Comparison of ENCODE assay signal across 8 cellular contexts in genomic region chr11:14891143-14892035, GRCh38. TPM values are rescaled to one million over a fixed set of nuclear protein-coding genes. Genes with fewer than 3 reads are reported as not detected.
A peak's percentile ranks its signal among the peaks of the same experiment; 100 is the strongest.
DNase-seq lines count a peak whose midpoint lies in the region; ATAC-seq and FAIRE-seq lines count a peak whose summit lies in the region.

No MANE protein-coding gene starts in this region.

- ATAC-seq in GM21723 (IDR thresholded peaks at IDR 0.05; ENCODE audit: unreplicated experiment) = peak; percentile 65
- ATAC-seq in naive thymus-derived CD8-positive, alpha-beta T cell = peak; percentile 58 to 64
- peak; percentile 78 for ATAC-seq in stimulated activated memory B cell treated with anti-CD40 and anti-IgM and Interleukin-4, amounts not matched to agents 10 μg/mL and 1 μg/mL and 100 μg/mL, for 72 hours

- intact Hi-C loops in activated T-helper 1 cell treated with anti-CD3 and anti-CD28 coated beads, Interleukin-12 subunit alpha, Interleukin-12 subunit beta, Interleukin-2, Interleukin-4 antibody, amounts not matched to agents 30 ng/mL and 10 ng/mL and 1 ng/mL, durations not matched to agents 14 hours and 24 hours and 36 hours (cut with micrococcal nuclease) = loop anchor here (1.0 to 5.0 kb wide), 13 partner anchors 13 to 1604 kb away; partner anchors contain the start of genes COPB1, FAR1 and PSMA1

- H3K4me3 Mint-ChIP-seq in activated T-helper 1 cell treated with anti-CD3 and anti-CD28 coated beads, Interleukin-12 subunit alpha, Interleukin-12 subunit beta, Interleukin-2, Interleukin-4 antibody, amounts not matched to agents 30 ng/mL and 10 ng/mL and 1 ng/mL, durations not matched to agents 14 hours and 24 hours and 36 hours = peak overlapping the region; percentile 90
- peak overlapping the region; percentile 88 to 99 (median 96) for H3K4me3 Mint-ChIP-seq in naive thymus-derived CD8-positive, alpha-beta T cell
- H3K4me3 Mint-ChIP-seq in stimulated activated memory B cell treated with anti-CD40 and anti-IgM and Interleukin-4, amounts not matched to agents 10 μg/mL and 1 μg/mL and 100 μg/mL, for 72 hours = peak overlapping the region; percentile 90

- H3K9me3 Mint-ChIP-seq in activated T-helper 1 cell treated with anti-CD3 and anti-CD28 coated beads, Interleukin-12 subunit alpha, Interleukin-12 subunit beta, Interleukin-2, Interleukin-4 antibody, amounts not matched to agents 30 ng/mL and 10 ng/mL and 1 ng/mL, durations not matched to agents 14 hours and 24 hours and 36 hours = peaks cover 5% of the 10 kb centered on the region
- H3K9me3 Mint-ChIP-seq in naive thymus-derived CD8-positive, alpha-beta T cell = no peaks in the 10 kb centered on the region
- no peaks in the 10 kb centered on the region for H3K9me3 Mint-ChIP-seq in stimulated activated memory B cell treated with anti-CD40 and anti-IgM and Interleukin-4, amounts not matched to agents 10 μg/mL and 1 μg/mL and 100 μg/mL, for 72 hours

- peaks cover 31% of the 10 kb centered on the region for H3K36me3 Mint-ChIP-seq in activated T-helper 1 cell treated with anti-CD3 and anti-CD28 coated beads, Interleukin-12 subunit alpha, Interleukin-12 subunit beta, Interleukin-2, Interleukin-4 antibody, amounts not matched to agents 30 ng/mL and 10 ng/mL and 1 ng/mL, durations not matched to agents 14 hours and 24 hours and 36 hours (ENCODE audit: low read depth)
- H3K36me3 Mint-ChIP-seq in naive thymus-derived CD8-positive, alpha-beta T cell = no peaks in the 10 kb centered on the region
- no peaks in the 10 kb centered on the region for H3K36me3 Mint-ChIP-seq in stimulated activated memory B cell treated with anti-CD40 and anti-IgM and Interleukin-4, amounts not matched to agents 10 μg/mL and 1 μg/mL and 100 μg/mL, for 72 hours

- peaks cover 68% of the 10 kb centered on the region for H3K4me1 Mint-ChIP-seq in activated T-helper 1 cell treated with anti-CD3 and anti-CD28 coated beads, Interleukin-12 subunit alpha, Interleukin-12 subunit beta, Interleukin-2, Interleukin-4 antibody, amounts not matched to agents 30 ng/mL and 10 ng/mL and 1 ng/mL, durations not matched to agents 14 hours and 24 hours and 36 hours (ENCODE audit: low read depth)
- H3K4me1 Mint-ChIP-seq in naive thymus-derived CD8-positive, alpha-beta T cell = peaks cover 32 to 52% (median 50%) of the 10 kb centered on the region in 4 donors
- H3K4me1 Mint-ChIP-seq in stimulated activated memory B cell treated with anti-CD40 and anti-IgM and Interleukin-4, amounts not matched to agents 10 μg/mL and 1 μg/mL and 100 μg/mL, for 72 hours = peaks cover 37% of the 10 kb centered on the region

- POLR2A ChIA-PET in naive thymus-derived CD8-positive, alpha-beta T cell (lab: Charles Lee) = interaction anchor here (0.5 to 3.8 kb wide), 10 partner anchors 15 to 524 kb away, joined by 3 to 31 read pairs (median 4); partner anchors contain the start of genes COPB1 and PSMA1

- FAIRE-seq in RCC 7860 (lab: Jason Lieb, UNC) = peak; percentile 83

- H3K27ac Mint-ChIP-seq in activated T-helper 1 cell treated with anti-CD3 and anti-CD28 coated beads, Interleukin-12 subunit alpha, Interleukin-12 subunit beta, Interleukin-2, Interleukin-4 antibody, amounts not matched to agents 30 ng/mL and 10 ng/mL and 1 ng/mL, durations not matched to agents 14 hours and 24 hours and 36 hours = peak overlapping the region; percentile 98
- H3K27ac Mint-ChIP-seq in naive thymus-derived CD8-positive, alpha-beta T cell = peak overlapping the region; percentile 86 to 99 (median 96)
- H3K27ac Mint-ChIP-seq in stimulated activated memory B cell treated with anti-CD40 and anti-IgM and Interleukin-4, amounts not matched to agents 10 μg/mL and 1 μg/mL and 100 μg/mL, for 72 hours = peak overlapping the region; percentile 94

- DNase-seq in DMS79 treated with DMSO at 0.1 percent for 48 hours (lab: John Stamatoyannopoulos, UW) (peak; percentile 87), KG1 (lab: John Stamatoyannopoulos, UW) (peak; percentile 92), RCC 7860 (ENCODE audit: low spot score) (peak; percentile 95), fibroblast of gingiva (ENCODE audit: low read depth) (peak; percentile 81)
- peak; percentile 83 for DNase-seq in activated T-helper 1 cell treated with anti-CD3 and anti-CD28 coated beads, Interleukin-12 subunit alpha, Interleukin-12 subunit beta, Interleukin-2, Interleukin-4 antibody, amounts not matched to agents 30 ng/mL and 10 ng/mL and 1 ng/mL, durations not matched to agents 14 hours and 24 hours and 36 hours (ENCODE audit: low spot score)
- DNase-seq in naive thymus-derived CD8-positive, alpha-beta T cell = peak; percentile 81 to 93 (median 86)

- no peaks in the 10 kb centered on the region for H3K27me3 Mint-ChIP-seq in activated T-helper 1 cell treated with anti-CD3 and anti-CD28 coated beads, Interleukin-12 subunit alpha, Interleukin-12 subunit beta, Interleukin-2, Interleukin-4 antibody, amounts not matched to agents 30 ng/mL and 10 ng/mL and 1 ng/mL, durations not matched to agents 14 hours and 24 hours and 36 hours (ENCODE audit: insufficient read depth)
- no peaks in the 10 kb centered on the region for H3K27me3 Mint-ChIP-seq in naive thymus-derived CD8-positive, alpha-beta T cell
- no peaks in the 10 kb centered on the region for H3K27me3 Mint-ChIP-seq in stimulated activated memory B cell treated with anti-CD40 and anti-IgM and Interleukin-4, amounts not matched to agents 10 μg/mL and 1 μg/mL and 100 μg/mL, for 72 hours

RNA-seq across cellular contexts. Expression of gene CYP2R1, which starts 0.6 kb away (rescaled TPM):
- 13.7 and 14.3 TPM in 2 replicates for total RNA-seq in activated T-helper 1 cell treated with anti-CD3 and anti-CD28 coated beads, Interleukin-12 subunit alpha, Interleukin-12 subunit beta, Interleukin-2, Interleukin-4 antibody, amounts not matched to agents 30 ng/mL and 10 ng/mL and 1 ng/mL, durations not matched to agents 14 hours and 24 hours and 36 hours
- total RNA-seq in naive thymus-derived CD8-positive, alpha-beta T cell = 10 to 100 TPM; 12.5 to 14.7 TPM
- 10 to 100 TPM; 11.9 to 19.4 (median 16.3) TPM for polyA plus RNA-seq in naive thymus-derived CD8-positive, alpha-beta T cell

Comparison
In these comparisons a context has a peak if more than half of its experiments do, and no peak if none do; other contexts are left out.
1. Peak in every context shown above with its lines: DNase-seq and ATAC-seq.